ENCODE assay signal across 1 cellular context in the genomic region with DNA sequence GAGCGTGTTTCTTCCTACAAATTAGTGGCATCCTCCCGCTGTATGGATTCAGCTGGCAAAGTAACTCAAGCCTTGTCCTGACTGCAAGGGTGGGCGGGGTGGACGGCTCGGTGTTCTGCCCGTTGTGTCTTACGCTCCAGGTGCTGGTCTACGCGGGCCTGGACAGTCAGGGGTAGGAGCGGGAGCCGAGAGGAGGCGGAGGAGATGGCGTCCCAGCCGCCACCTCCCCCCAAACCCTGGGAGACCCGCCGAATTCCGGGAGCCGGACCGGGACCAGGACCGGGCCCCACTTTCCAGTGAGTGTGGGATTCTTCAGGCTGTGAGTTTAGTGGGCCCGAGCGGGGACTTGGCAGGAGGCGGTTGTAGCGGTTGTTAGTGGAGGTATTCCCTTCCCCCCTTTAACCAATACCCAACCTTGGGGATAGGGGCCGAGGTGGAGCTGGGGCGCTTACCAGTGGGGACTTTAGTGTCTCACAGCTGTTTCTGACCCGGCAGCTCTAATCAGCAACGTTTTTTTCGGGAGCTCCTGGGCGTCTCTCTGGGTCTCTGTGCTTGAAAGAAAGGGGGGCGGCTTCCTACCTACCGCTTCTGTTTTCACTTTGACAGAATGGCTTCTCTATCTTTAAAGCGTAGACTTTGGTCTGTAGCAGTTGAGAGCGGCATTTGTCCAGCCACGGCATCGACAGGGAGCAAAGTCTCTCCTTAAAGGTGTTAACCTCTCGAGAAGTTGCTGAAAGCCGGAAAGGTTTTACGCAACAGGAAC.
TF ChIP-seq lines count a peak whose summit lies in the region.

A gene with protein sequence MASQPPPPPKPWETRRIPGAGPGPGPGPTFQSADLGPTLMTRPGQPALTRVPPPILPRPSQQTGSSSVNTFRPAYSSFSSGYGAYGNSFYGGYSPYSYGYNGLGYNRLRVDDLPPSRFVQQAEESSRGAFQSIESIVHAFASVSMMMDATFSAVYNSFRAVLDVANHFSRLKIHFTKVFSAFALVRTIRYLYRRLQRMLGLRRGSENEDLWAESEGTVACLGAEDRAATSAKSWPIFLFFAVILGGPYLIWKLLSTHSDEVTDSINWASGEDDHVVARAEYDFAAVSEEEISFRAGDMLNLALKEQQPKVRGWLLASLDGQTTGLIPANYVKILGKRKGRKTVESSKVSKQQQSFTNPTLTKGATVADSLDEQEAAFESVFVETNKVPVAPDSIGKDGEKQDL (plus strand): TSS at position 165 of the 763 bp plus-strand sequence. CDS start 40 bp downstream, at position 205.
A gene with protein sequence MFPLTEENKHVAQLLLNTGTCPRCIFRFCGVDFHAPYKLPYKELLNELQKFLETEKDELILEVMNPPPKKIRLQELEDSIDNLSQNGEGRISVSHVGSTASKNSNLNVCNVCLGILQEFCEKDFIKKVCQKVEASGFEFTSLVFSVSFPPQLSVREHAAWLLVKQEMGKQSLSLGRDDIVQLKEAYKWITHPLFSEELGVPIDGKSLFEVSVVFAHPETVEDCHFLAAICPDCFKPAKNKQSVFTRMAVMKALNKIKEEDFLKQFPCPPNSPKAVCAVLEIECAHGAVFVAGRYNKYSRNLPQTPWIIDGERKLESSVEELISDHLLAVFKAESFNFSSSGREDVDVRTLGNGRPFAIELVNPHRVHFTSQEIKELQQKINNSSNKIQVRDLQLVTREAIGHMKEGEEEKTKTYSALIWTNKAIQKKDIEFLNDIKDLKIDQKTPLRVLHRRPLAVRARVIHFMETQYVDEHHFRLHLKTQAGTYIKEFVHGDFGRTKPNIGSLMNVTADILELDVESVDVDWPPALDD (minus strand): TSS at position 700 of the 763 bp plus-strand sequence. CDS start 6,365 bp downstream, outside the sequence.

TF ChIP-seq in HCT116, 20 proteins besides CTCF, POLR2A, EP300 and RAD21 (continued from another document):
- TF ChIP-seq, protein P1, sequence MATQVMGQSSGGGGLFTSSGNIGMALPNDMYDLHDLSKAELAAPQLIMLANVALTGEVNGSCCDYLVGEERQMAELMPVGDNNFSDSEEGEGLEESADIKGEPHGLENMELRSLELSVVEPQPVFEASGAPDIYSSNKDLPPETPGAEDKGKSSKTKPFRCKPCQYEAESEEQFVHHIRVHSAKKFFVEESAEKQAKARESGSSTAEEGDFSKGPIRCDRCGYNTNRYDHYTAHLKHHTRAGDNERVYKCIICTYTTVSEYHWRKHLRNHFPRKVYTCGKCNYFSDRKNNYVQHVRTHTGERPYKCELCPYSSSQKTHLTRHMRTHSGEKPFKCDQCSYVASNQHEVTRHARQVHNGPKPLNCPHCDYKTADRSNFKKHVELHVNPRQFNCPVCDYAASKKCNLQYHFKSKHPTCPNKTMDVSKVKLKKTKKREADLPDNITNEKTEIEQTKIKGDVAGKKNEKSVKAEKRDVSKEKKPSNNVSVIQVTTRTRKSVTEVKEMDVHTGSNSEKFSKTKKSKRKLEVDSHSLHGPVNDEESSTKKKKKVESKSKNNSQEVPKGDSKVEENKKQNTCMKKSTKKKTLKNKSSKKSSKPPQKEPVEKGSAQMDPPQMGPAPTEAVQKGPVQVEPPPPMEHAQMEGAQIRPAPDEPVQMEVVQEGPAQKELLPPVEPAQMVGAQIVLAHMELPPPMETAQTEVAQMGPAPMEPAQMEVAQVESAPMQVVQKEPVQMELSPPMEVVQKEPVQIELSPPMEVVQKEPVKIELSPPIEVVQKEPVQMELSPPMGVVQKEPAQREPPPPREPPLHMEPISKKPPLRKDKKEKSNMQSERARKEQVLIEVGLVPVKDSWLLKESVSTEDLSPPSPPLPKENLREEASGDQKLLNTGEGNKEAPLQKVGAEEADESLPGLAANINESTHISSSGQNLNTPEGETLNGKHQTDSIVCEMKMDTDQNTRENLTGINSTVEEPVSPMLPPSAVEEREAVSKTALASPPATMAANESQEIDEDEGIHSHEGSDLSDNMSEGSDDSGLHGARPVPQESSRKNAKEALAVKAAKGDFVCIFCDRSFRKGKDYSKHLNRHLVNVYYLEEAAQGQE (IDR thresholded peaks at IDR 0.05; ENCODE audit: low read depth): no peak
- TF ChIP-seq TCF7L2 (IDR thresholded peaks at IDR 0.05; ENCODE audit: borderline replicate concordance, extremely low read depth, insufficient read depth, insufficient read length) (no peak), SP1 (IDR thresholded peaks at IDR 0.05; ENCODE audit: low read depth) (no peak; the same call in 1 of the 2 replicates), ZFX (IDR thresholded peaks at IDR 0.05) (0 out of 2 replicates have a peak, but pooled peaks have one; percentile 12), ZNF274 (IDR thresholded peaks at IDR 0.05; ENCODE audit: low read depth, low read length) (no peak), SIN3A (IDR thresholded peaks at IDR 0.05; ENCODE audit: low read depth) (peak; percentile 41), ZBTB33 (IDR thresholded peaks at IDR 0.05; ENCODE audit: extremely low read depth, insufficient replicate concordance, low read length) (no peak), CBX3 (IDR thresholded peaks at IDR 0.05; ENCODE audit: low read depth) (no peak), ELF1 (IDR thresholded peaks at IDR 0.05; ENCODE audit: borderline replicate concordance, low read depth) (no peak), EZH2 (IDR thresholded peaks at IDR 0.05) (no peak), EZH2phosphoT487 (IDR thresholded peaks at IDR 0.05; ENCODE audit: borderline replicate concordance) (no peak)
